In genomic region chr2:54740333-54740732, GRCh38 we compare ENCODE assay signal across 20 cellular contexts.
"Had no signal": no experiment of that assay in that cellular context is flagged by ENCODE, and none has a peak within 500 bp of the region (broad histone marks: within the 10 kb centered on the region; RNA-seq: fewer than 3 reads in every experiment).

No MANE protein-coding gene starts in this region.

- H3K4me3 ChIP-seq: gastrocnemius medialis, lung, psoas muscle, right lobe of liver, tibial artery, upper lobe of left lung, uterus had no signal

- DNase-seq: effector memory CD4-positive, alpha-beta T cell; gastrocnemius medialis; islet precursor cell; left ventricle myocardium superior; mesendoderm; naive B cell; nephron progenitor cell; psoas muscle; retina; right lobe of liver; stimulated activated CD4-positive, alpha-beta T cell treated with anti-CD3 and anti-CD28 coated beads, Interleukin-4, amount 100 ng/mL, for 24 hours; tibial artery; upper lobe of left lung; uterus had no signal

- ATAC-seq: esophagus mucosa; gastrocnemius medialis; left ventricle myocardium superior; psoas muscle; stimulated activated memory B cell treated with anti-CD40 and anti-IgM and Interleukin-4, amounts not matched to agents 10 μg/mL and 1 μg/mL and 100 μg/mL, for 72 hours had no signal

- H3K9me3 Mint-ChIP-seq: naive B cell; nephron progenitor cell; stimulated activated memory B cell treated with anti-CD40 and anti-IgM and Interleukin-4, amounts not matched to agents 10 μg/mL and 1 μg/mL and 100 μg/mL, for 72 hours; stimulated activated naive CD8-positive, alpha-beta T cell treated with anti-CD3 and anti-CD28 coated beads, Interleukin-15, Interleukin-2, amounts not matched to agents 100 ng/mL and 50 ng/mL, for 24 hours had no signal

- H3K36me3 ChIP-seq: gastrocnemius medialis, neutrophil, right lobe of liver, tibial artery, upper lobe of left lung, uterus had no signal

- H3K36me3 Mint-ChIP-seq: naive B cell; stimulated activated memory B cell treated with anti-CD40 and anti-IgM and Interleukin-4, amounts not matched to agents 10 μg/mL and 1 μg/mL and 100 μg/mL, for 72 hours had no signal

- H3K27me3 ChIP-seq: gastrocnemius medialis, right lobe of liver, tibial artery, upper lobe of left lung, uterus had no signal

- H3K27me3 Mint-ChIP-seq: stimulated activated memory B cell treated with anti-CD40 and anti-IgM and Interleukin-4, amounts not matched to agents 10 μg/mL and 1 μg/mL and 100 μg/mL, for 72 hours had no signal

- H3K27ac ChIP-seq: gastrocnemius medialis, neutrophil, psoas muscle, right lobe of liver, tibial artery, upper lobe of left lung, uterus had no signal

- H3K4me1 Mint-ChIP-seq: naive B cell had no signal

- H3K4me1 ChIP-seq: gastrocnemius medialis, psoas muscle, right lobe of liver, tibial artery, upper lobe of left lung, uterus had no signal

- H3K9me3 ChIP-seq: gastrocnemius medialis, neutrophil, psoas muscle, right lobe of liver, tibial artery, upper lobe of left lung, uterus had no signal

- H3K4me3 Mint-ChIP-seq: naive B cell; nephron progenitor cell; stimulated activated memory B cell treated with anti-CD40 and anti-IgM and Interleukin-4, amounts not matched to agents 10 μg/mL and 1 μg/mL and 100 μg/mL, for 72 hours; stimulated activated naive CD8-positive, alpha-beta T cell treated with anti-CD3 and anti-CD28 coated beads, Interleukin-15, Interleukin-2, amounts not matched to agents 100 ng/mL and 50 ng/mL, for 24 hours had no signal

- H3K27ac Mint-ChIP-seq: nephron progenitor cell; stimulated activated memory B cell treated with anti-CD40 and anti-IgM and Interleukin-4, amounts not matched to agents 10 μg/mL and 1 μg/mL and 100 μg/mL, for 72 hours; stimulated activated naive CD8-positive, alpha-beta T cell treated with anti-CD3 and anti-CD28 coated beads, Interleukin-15, Interleukin-2, amounts not matched to agents 100 ng/mL and 50 ng/mL, for 24 hours had no signal

- FAIRE-seq: endometrium had no signal
